In genomic region chr3:186614597-186615483, GRCh38 we compare ENCODE assay signal across 8 cellular contexts. TPM values are rescaled to one million over a fixed set of nuclear protein-coding genes. Genes with fewer than 3 reads are reported as not detected.
DNase-seq lines count a peak whose midpoint lies in the region; ATAC-seq and TF ChIP-seq lines count a peak whose summit lies in the region.

No MANE protein-coding gene starts in this region.

- H3K27me3 ChIP-seq in RWPE2 (ENCODE audit: insufficient read depth, poor library complexity, severe bottlenecking) (no peaks in the 10 kb centered on the region), testis (no peaks in the 10 kb centered on the region)

- H3K4me1 ChIP-seq in RWPE2 (ENCODE audit: insufficient read depth, poor library complexity, severe bottlenecking) (peaks cover 7% of the 10 kb centered on the region), testis (no peaks in the 10 kb centered on the region)

- no peak for TF ChIP-seq POLR2A in testis (IDR thresholded peaks at IDR 0.05)

- H3K9me3 ChIP-seq in RWPE2 (ENCODE audit: severe bottlenecking) (no peaks in the 10 kb centered on the region), testis (no peaks in the 10 kb centered on the region)

- H3K36me3 ChIP-seq in RWPE2 (ENCODE audit: low read depth) (no peaks in the 10 kb centered on the region), testis (ENCODE audit: low read depth, missing control alignments) (no peaks in the 10 kb centered on the region)

- TF ChIP-seq CTCF in LNCAP (IDR thresholded peaks at IDR 0.05), result peak; percentile 97
- peak; percentile 96 for TF ChIP-seq CTCF in RWPE2 (IDR thresholded peaks at IDR 0.05; ENCODE audit: poor library complexity, severe bottlenecking)
- TF ChIP-seq CTCF in foreskin fibroblast (IDR thresholded peaks at IDR 0.05; ENCODE audit: low read depth, low read length), result peak; percentile 98
- TF ChIP-seq CTCF in testis (IDR thresholded peaks at IDR 0.05), result peak; percentile 82 to 98 (median 91)

- H3K27ac ChIP-seq in RWPE2 (ENCODE audit: poor library complexity, severe bottlenecking) (no peak overlapping the region), testis (no peak overlapping the region)

- 27% methylated on average over 16 of the region's 16 CpGs for WGBS in testis, 2 donors

- H3K4me3 ChIP-seq in RWPE2 (ENCODE audit: severe bottlenecking) (no peak overlapping the region), foreskin fibroblast (ENCODE audit: low read depth in 1 of 2, low read length in 2 of 2) (no peak overlapping the region), testis (no peak overlapping the region)

- intact Hi-C loops in testis (cut with DNase I; ENCODE audit: low total_unique reads), result loop anchor here (10.0 kb wide), 1 partner anchor 210 kb away; no protein-coding TSS in a partner anchor

- DNase-seq in AG20443 (ENCODE audit: low spot score), result peak; percentile 89
- DNase-seq in RWPE2 (ENCODE audit: low spot score), result no peak
- peak; percentile 51 to 58 for DNase-seq in activated T-helper 1 cell treated with anti-CD3 and anti-CD28 coated beads, Interleukin-2, amount 50 U/mL, for 16 hours (ENCODE audit: low read depth in 1 of 2, low spot score in 1 of 2)
- DNase-seq in foreskin fibroblast, result peak; percentile 56 to 87
- peak; percentile 60 for DNase-seq in occipital lobe (lab: John Stamatoyannopoulos, UW)
- DNase-seq in testis, result peak; percentile 85

- peak; percentile 67 for ATAC-seq in GM18909 (IDR thresholded peaks at IDR 0.05; ENCODE audit: poor library complexity, unreplicated experiment)
- ATAC-seq in RWPE2 (ENCODE audit: low read depth), result 0 out of 3 replicates have a peak, but pooled peaks have one; percentile 40

RNA-seq across cellular contexts. Expression of gene AHSG, which starts 2.0 kb away (rescaled TPM):
- total RNA-seq in occipital lobe (0.47 TPM), testis (1 to 10 TPM in 1 of 2 donors, under 1 TPM in 1; 0.81 to 1.6 TPM)
- 1.5 TPM for polyA plus RNA-seq in testis (ENCODE audit: insufficient read depth, low read depth, low replicate concordance)

RNA-seq across cellular contexts. Expression of gene FETUB, which starts 25.4 kb away (rescaled TPM):
- total RNA-seq in occipital lobe (not detected), testis (under 1 TPM in 1 of 2 donors, not detected in 1; 0.79 TPM)
- polyA plus RNA-seq in testis (ENCODE audit: insufficient read depth, low read depth, low replicate concordance), result 2.4 TPM

RNA-seq across cellular contexts. Expression of gene DNAJB11, which starts 44.3 kb away (rescaled TPM):
- 34.9 TPM for total RNA-seq in occipital lobe
- total RNA-seq in testis, result 10 to 100 TPM; 39.3 to 60.2 TPM
- 58.5 TPM for polyA plus RNA-seq in testis (ENCODE audit: insufficient read depth, low read depth, low replicate concordance)

RNA-seq across cellular contexts. Expression of gene TBCCD1, which starts 47.7 kb away (rescaled TPM):
- total RNA-seq in occipital lobe (37.1 TPM), testis (10 to 100 TPM; 33.1 to 35.0 TPM)
- 43.4 TPM for polyA plus RNA-seq in testis (ENCODE audit: insufficient read depth, low read depth, low replicate concordance)

RNA-seq across cellular contexts. Expression of gene HRG, which starts 51.0 kb away (rescaled TPM):
- total RNA-seq in occipital lobe (not detected), testis (not detected)
- polyA plus RNA-seq in testis (ENCODE audit: insufficient read depth, low read depth, low replicate concordance), result 0.16 TPM
